ENCODE assay signal across 1 cellular context in genomic region chr5:172142709-172143215, GRCh38.
A peak's percentile ranks its signal among the peaks of the same experiment; 100 is the strongest.
TF ChIP-seq lines count a peak whose summit lies in the region.

No MANE protein-coding gene starts in this region.

TF ChIP-seq in endothelial cell of umbilical vein, 7 proteins besides CTCF, POLR2A, EP300 and RAD21:
- peak; percentile 67 for TF ChIP-seq GATA2 (IDR thresholded peaks at IDR 0.05; ENCODE audit: insufficient read depth, insufficient read length, low read depth, low read length)
- no peak for TF ChIP-seq FOS (IDR thresholded peaks at IDR 0.05; ENCODE audit: borderline replicate concordance, insufficient read depth, low read length)
- TF ChIP-seq EZH2 (IDR thresholded peaks at IDR 0.05; ENCODE audit: borderline replicate concordance, low read depth, low read length, severe bottlenecking), result no peak
